1 cellular context compared by ENCODE assay signal in genomic region chr16:30896890-30897730, GRCh38.
A peak's percentile ranks its signal among the peaks of the same experiment; 100 is the strongest.
TF ChIP-seq lines count a peak whose summit lies in the region.

No MANE protein-coding gene starts in this region.

TF ChIP-seq in K562, 482 proteins besides CTCF, POLR2A, EP300 and RAD21 (continued from another document and continues in another):
- TF ChIP-seq, protein P1, sequence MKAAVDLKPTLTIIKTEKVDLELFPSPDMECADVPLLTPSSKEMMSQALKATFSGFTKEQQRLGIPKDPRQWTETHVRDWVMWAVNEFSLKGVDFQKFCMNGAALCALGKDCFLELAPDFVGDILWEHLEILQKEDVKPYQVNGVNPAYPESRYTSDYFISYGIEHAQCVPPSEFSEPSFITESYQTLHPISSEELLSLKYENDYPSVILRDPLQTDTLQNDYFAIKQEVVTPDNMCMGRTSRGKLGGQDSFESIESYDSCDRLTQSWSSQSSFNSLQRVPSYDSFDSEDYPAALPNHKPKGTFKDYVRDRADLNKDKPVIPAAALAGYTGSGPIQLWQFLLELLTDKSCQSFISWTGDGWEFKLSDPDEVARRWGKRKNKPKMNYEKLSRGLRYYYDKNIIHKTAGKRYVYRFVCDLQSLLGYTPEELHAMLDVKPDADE (conservative IDR thresholded peaks at IDR 0.05; ENCODE audit: control insufficient read depth, low read depth, low read length): peak; percentile 99
- TF ChIP-seq CREBBP (IDR thresholded peaks at IDR 0.05; ENCODE audit: low read depth, low read length): no peak
- TF ChIP-seq PPARD (CRISPR knock-in tag; IDR thresholded peaks at IDR 0.05): no peak
- TF ChIP-seq, protein P2, sequence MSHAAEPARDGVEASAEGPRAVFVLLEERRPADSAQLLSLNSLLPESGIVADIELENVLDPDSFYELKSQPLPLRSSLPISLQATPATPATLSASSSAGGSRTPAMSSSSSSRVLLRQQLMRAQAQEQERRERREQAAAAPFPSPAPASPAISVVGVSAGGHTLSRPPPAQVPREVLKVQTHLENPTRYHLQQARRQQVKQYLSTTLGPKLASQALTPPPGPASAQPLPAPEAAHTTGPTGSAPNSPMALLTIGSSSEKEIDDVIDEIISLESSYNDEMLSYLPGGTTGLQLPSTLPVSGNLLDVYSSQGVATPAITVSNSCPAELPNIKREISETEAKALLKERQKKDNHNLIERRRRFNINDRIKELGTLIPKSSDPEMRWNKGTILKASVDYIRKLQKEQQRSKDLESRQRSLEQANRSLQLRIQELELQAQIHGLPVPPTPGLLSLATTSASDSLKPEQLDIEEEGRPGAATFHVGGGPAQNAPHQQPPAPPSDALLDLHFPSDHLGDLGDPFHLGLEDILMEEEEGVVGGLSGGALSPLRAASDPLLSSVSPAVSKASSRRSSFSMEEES (CRISPR knock-in tag; IDR thresholded peaks at IDR 0.05): no peak
- peak; percentile 92 for TF ChIP-seq ZNF395 (CRISPR knock-in tag; IDR thresholded peaks at IDR 0.05)
- TF ChIP-seq ARID1B (IDR thresholded peaks at IDR 0.05): no peak; the same call in 1 of the 2 replicates
- TF ChIP-seq ZNF764 (CRISPR knock-in tag; IDR thresholded peaks at IDR 0.05; ENCODE audit: low read depth): no peak
- TF ChIP-seq, protein P3, sequence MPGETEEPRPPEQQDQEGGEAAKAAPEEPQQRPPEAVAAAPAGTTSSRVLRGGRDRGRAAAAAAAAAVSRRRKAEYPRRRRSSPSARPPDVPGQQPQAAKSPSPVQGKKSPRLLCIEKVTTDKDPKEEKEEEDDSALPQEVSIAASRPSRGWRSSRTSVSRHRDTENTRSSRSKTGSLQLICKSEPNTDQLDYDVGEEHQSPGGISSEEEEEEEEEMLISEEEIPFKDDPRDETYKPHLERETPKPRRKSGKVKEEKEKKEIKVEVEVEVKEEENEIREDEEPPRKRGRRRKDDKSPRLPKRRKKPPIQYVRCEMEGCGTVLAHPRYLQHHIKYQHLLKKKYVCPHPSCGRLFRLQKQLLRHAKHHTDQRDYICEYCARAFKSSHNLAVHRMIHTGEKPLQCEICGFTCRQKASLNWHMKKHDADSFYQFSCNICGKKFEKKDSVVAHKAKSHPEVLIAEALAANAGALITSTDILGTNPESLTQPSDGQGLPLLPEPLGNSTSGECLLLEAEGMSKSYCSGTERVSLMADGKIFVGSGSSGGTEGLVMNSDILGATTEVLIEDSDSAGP (CRISPR knock-in tag; IDR thresholded peaks at IDR 0.05): no peak
- TF ChIP-seq ZC3H4 (CRISPR knock-in tag; IDR thresholded peaks at IDR 0.05; ENCODE audit: borderline replicate concordance): no peak
- TF ChIP-seq ATF3 (IDR thresholded peaks at IDR 0.05): no peak
- no peak for TF ChIP-seq ATF3 (CRISPR knock-in tag; conservative IDR thresholded peaks at IDR 0.05)
- TF ChIP-seq ZBTB33 (CRISPR knock-in tag; IDR thresholded peaks at IDR 0.05): no peak
- TF ChIP-seq, protein P4, sequence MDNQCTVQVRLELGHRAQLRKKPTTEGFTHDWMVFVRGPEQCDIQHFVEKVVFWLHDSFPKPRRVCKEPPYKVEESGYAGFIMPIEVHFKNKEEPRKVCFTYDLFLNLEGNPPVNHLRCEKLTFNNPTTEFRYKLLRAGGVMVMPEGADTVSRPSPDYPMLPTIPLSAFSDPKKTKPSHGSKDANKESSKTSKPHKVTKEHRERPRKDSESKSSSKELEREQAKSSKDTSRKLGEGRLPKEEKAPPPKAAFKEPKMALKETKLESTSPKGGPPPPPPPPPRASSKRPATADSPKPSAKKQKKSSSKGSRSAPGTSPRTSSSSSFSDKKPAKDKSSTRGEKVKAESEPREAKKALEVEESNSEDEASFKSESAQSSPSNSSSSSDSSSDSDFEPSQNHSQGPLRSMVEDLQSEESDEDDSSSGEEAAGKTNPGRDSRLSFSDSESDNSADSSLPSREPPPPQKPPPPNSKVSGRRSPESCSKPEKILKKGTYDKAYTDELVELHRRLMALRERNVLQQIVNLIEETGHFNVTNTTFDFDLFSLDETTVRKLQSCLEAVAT (IDR thresholded peaks at IDR 0.05): peak in 1 of 2 experiments; percentile 35; a peak in 1 of 4 replicates
- TF ChIP-seq FOXA3 (CRISPR knock-in tag; conservative IDR thresholded peaks at IDR 0.05 in 1 of 2, IDR thresholded peaks at IDR 0.05 in 1 of 2): 0 out of 4 replicates have a peak, but pooled peaks of 1 of the 2 experiments have one; percentile 36
- TF ChIP-seq, protein P5, sequence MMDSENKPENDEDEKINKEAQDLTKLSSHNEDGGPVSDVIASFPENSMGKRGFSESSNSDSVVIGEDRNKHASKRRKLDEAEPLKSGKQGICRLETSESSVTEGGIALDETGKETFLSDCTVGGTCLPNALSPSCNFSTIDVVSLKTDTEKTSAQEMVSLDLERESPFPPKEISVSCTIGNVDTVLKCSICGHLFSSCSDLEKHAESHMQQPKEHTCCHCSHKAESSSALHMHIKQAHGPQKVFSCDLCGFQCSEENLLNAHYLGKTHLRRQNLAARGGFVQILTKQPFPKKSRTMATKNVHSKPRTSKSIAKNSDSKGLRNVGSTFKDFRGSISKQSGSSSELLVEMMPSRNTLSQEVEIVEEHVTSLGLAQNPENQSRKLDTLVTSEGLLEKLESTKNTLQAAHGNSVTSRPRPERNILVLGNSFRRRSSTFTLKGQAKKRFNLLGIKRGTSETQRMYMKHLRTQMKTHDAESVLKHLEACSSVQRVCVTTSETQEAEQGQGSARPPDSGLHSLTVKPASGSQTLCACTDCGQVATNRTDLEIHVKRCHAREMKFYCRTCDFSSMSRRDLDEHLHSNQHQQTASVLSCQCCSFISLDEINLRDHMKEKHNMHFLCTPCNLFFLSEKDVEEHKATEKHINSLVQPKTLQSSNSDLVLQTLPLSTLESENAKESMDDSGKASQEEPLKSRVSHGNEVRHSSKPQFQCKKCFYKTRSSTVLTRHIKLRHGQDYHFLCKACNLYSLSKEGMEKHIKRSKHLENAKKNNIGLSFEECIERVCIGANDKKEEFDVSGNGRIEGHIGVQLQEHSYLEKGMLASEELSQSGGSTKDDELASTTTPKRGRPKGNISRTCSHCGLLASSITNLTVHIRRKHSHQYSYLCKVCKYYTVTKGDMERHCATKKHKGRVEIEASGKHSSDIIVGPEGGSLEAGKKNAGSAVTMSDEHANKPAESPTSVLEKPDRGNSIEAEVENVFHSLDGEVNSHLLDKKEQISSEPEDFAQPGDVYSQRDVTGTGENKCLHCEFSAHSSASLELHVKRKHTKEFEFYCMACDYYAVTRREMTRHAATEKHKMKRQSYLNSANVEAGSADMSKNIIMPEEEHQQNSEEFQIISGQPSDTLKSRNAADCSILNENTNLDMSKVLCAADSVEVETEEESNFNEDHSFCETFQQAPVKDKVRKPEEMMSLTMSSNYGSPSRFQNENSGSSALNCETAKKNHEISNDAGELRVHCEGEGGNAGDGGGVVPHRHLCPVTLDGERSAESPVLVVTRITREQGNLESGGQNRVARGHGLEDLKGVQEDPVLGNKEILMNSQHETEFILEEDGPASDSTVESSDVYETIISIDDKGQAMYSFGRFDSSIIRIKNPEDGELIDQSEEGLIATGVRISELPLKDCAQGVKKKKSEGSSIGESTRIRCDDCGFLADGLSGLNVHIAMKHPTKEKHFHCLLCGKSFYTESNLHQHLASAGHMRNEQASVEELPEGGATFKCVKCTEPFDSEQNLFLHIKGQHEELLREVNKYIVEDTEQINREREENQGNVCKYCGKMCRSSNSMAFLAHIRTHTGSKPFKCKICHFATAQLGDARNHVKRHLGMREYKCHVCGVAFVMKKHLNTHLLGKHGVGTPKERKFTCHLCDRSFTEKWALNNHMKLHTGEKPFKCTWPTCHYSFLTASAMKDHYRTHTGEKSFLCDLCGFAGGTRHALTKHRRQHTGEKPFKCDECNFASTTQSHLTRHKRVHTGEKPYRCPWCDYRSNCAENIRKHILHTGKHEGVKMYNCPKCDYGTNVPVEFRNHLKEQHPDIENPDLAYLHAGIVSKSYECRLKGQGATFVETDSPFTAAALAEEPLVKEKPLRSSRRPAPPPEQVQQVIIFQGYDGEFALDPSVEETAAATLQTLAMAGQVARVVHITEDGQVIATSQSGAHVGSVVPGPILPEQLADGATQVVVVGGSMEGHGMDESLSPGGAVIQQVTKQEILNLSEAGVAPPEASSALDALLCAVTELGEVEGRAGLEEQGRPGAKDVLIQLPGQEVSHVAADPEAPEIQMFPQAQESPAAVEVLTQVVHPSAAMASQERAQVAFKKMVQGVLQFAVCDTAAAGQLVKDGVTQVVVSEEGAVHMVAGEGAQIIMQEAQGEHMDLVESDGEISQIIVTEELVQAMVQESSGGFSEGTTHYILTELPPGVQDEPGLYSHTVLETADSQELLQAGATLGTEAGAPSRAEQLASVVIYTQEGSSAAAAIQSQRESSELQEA (IDR thresholded peaks at IDR 0.05; ENCODE audit: low read depth): no peak
- no peak for TF ChIP-seq NFATC3 (IDR thresholded peaks at IDR 0.05)
- no peak for TF ChIP-seq BRCA1 (IDR thresholded peaks at IDR 0.05)
- 0 out of 2 replicates have a peak, but pooled peaks have one; percentile 1 for TF ChIP-seq BRCA1 (CRISPR knock-in tag; IDR thresholded peaks at IDR 0.05)
- no peak for TF ChIP-seq SRSF1 (IDR thresholded peaks at IDR 0.05; ENCODE audit: low read depth, low read length)
- no peak for TF ChIP-seq LARP7 (IDR thresholded peaks at IDR 0.05)
- no peak for TF ChIP-seq ZNF239 (CRISPR knock-in tag; IDR thresholded peaks at IDR 0.05)
- TF ChIP-seq NFRKB (IDR thresholded peaks at IDR 0.05; ENCODE audit: low read depth): no peak
- TF ChIP-seq ZNF217 (CRISPR knock-in tag; IDR thresholded peaks at IDR 0.05): no peak
- TF ChIP-seq, protein P6, sequence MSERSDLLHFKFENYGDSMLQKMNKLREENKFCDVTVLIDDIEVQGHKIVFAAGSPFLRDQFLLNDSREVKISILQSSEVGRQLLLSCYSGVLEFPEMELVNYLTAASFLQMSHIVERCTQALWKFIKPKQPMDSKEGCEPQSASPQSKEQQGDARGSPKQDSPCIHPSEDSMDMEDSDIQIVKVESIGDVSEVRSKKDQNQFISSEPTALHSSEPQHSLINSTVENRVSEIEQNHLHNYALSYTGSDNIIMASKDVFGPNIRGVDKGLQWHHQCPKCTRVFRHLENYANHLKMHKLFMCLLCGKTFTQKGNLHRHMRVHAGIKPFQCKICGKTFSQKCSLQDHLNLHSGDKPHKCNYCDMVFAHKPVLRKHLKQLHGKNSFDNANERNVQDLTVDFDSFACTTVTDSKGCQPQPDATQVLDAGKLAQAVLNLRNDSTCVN (CRISPR knock-in tag; IDR thresholded peaks at IDR 0.05): no peak
- TF ChIP-seq, protein P7, sequence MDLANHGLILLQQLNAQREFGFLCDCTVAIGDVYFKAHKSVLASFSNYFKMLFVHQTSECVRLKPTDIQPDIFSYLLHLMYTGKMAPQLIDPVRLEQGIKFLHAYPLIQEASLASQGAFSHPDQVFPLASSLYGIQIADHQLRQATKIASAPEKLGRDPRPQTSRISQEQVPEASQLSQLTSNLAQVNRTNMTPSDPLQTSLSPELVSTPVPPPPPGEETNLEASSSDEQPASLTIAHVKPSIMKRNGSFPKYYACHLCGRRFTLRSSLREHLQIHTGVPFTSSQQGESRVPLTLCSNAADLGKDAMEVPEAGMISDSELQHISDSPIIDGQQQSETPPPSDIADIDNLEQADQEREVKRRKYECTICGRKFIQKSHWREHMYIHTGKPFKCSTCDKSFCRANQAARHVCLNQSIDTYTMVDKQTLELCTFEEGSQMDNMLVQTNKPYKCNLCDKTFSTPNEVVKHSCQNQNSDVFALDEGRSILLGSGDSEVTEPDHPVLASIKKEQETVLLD (IDR thresholded peaks at IDR 0.05): no peak
- TF ChIP-seq ZNF274 (IDR thresholded peaks at IDR 0.05; ENCODE audit: borderline replicate concordance, low read depth, low read length): no peak
- TF ChIP-seq DNMT1 (IDR thresholded peaks at IDR 0.05): no peak
- TF ChIP-seq ZBTB5 (IDR thresholded peaks at IDR 0.05): no peak
- TF ChIP-seq KLF16 (IDR thresholded peaks at IDR 0.05): no peak
- TF ChIP-seq ZNF695 (CRISPR knock-in tag; IDR thresholded peaks at IDR 0.05): no peak
- no peak for TF ChIP-seq ZNF146 (CRISPR knock-in tag; IDR thresholded peaks at IDR 0.05; ENCODE audit: unreplicated experiment)
- peak; percentile 65; the same call in 1 of the 2 replicates for TF ChIP-seq SMARCA5 (IDR thresholded peaks at IDR 0.05)
- 0 out of 2 replicates have a peak, but pooled peaks have one; percentile 3 for TF ChIP-seq TARDBP (IDR thresholded peaks at IDR 0.05)
- TF ChIP-seq U2AF1 (optimal IDR thresholded peaks at IDR 0.05; ENCODE audit: low read depth, low read length): no peak
